ENCODE assay signal across 28 cellular contexts in genomic region chr5:146891511-146891910, GRCh38. TPM values are rescaled to one million over a fixed set of nuclear protein-coding genes. Genes with fewer than 3 reads are reported as not detected.
"Had no signal": no experiment of that assay in that cellular context is flagged by ENCODE, and none has a peak within 500 bp of the region (broad histone marks: within the 10 kb centered on the region; RNA-seq: fewer than 3 reads in every experiment).

No MANE protein-coding gene starts in this region.

- H3K4me1 Mint-ChIP-seq: activated B cell treated with CpG ODN at 0.5 μM for 24 hours had no signal

- H3K9me3 Mint-ChIP-seq: activated B cell treated with CpG ODN at 0.5 μM for 24 hours; activated CD8-positive, alpha-beta T cell treated with anti-CD3 and anti-CD28 coated beads for 36 hours; activated T-cell treated with anti-CD3 and anti-CD28 coated beads, Interleukin-2, amount 50 U/mL, for 4 hours; activated T-helper 17 cell treated with anti-CD3 and anti-CD28 coated beads, Interleukin-2, amount 50 U/mL, for 72 hours; T-helper 2 cell treated with Interferon-gamma antibody and Interleukin-4, amounts not matched to agents 5 μg/mL and 100 μg/mL, for 36 hours had no signal

- H3K36me3 Mint-ChIP-seq: activated naive CD8-positive, alpha-beta T cell had no signal

- DNase-seq: activated B cell treated with CpG ODN at 0.5 μM for 24 hours; activated CD4-positive, alpha-beta T cell treated with anti-CD3 and anti-CD28 coated beads for 48 hours; activated CD4-positive, alpha-beta T cell treated with anti-CD3 and anti-CD28 coated beads, Interleukin-2, amount 50 U/mL, for 1 hour; activated CD4-positive, alpha-beta T cell treated with anti-CD3 and anti-CD28 coated beads, Interleukin-2, amount 50 U/mL, for 48 hours; activated CD8-positive, alpha-beta memory T cell treated with anti-CD3 and anti-CD28 coated beads for 24 hours; activated CD8-positive, alpha-beta T cell treated with anti-CD3 and anti-CD28 coated beads for 36 hours; activated effector memory CD4-positive, alpha-beta T cell treated with Interleukin-2 at 50 U/mL for 16 hours; activated gamma-delta T cell treated with Interleukin-2 at 50 U/mL for 16 hours; activated naive CD4-positive, alpha-beta T cell treated with anti-CD3 and anti-CD28 coated beads, Interleukin-2, amount 50 U/mL, for 16 hours; activated naive CD4-positive, alpha-beta T cell treated with Interleukin-2 at 50 U/mL for 16 hours; activated T-cell treated with anti-CD3 and anti-CD28 coated beads, Interleukin-2, amount 50 U/mL, for 4 hours; amniotic stem cell; anterior cingulate cortex; brain microvascular endothelial cell; colonic mucosa; effector CD8-positive, alpha-beta T cell; endodermal cell; foreskin fibroblast; T-helper 1 cell; T-helper 17 cell; T1000; WERI-Rb-1 had no signal

- H3K27ac Mint-ChIP-seq: activated B cell treated with CpG ODN at 0.5 μM for 24 hours; activated CD8-positive, alpha-beta T cell treated with anti-CD3 and anti-CD28 coated beads for 36 hours; activated naive CD8-positive, alpha-beta T cell; activated T-helper 17 cell treated with anti-CD3 and anti-CD28 coated beads, Interleukin-2, amount 50 U/mL, for 72 hours; endodermal cell; T-helper 17 cell; T-helper 2 cell treated with Interferon-gamma antibody and Interleukin-4, amounts not matched to agents 5 μg/mL and 100 μg/mL, for 36 hours had no signal

- H3K27me3 Mint-ChIP-seq: activated B cell treated with CpG ODN at 0.5 μM for 24 hours; activated T-helper 17 cell treated with anti-CD3 and anti-CD28 coated beads, Interleukin-2, amount 50 U/mL, for 72 hours had no signal

- H3K4me3 Mint-ChIP-seq: activated B cell treated with CpG ODN at 0.5 μM for 24 hours; activated CD8-positive, alpha-beta T cell treated with anti-CD3 and anti-CD28 coated beads for 36 hours; activated naive CD8-positive, alpha-beta T cell; activated T-cell treated with anti-CD3 and anti-CD28 coated beads, Interleukin-2, amount 50 U/mL, for 4 hours; activated T-helper 17 cell treated with anti-CD3 and anti-CD28 coated beads, Interleukin-2, amount 50 U/mL, for 72 hours; endodermal cell; T-helper 17 cell; T-helper 2 cell treated with Interferon-gamma antibody and Interleukin-4, amounts not matched to agents 5 μg/mL and 100 μg/mL, for 36 hours had no signal

- ATAC-seq: activated CD4-positive, CD25-positive, alpha-beta regulatory T cell treated with anti-CD3 and anti-CD28 coated beads, Interleukin-2, amount 50 U/mL, for 24 hours; activated CD8-positive, alpha-beta T cell treated with anti-CD3 and anti-CD28 coated beads for 36 hours; activated T-cell treated with anti-CD3 and anti-CD28 coated beads, Interleukin-2, amount 50 U/mL, for 4 hours; activated T-helper 17 cell treated with anti-CD3 and anti-CD28 coated beads, Interleukin-2, amount 50 U/mL, for 72 hours; esophagus mucosa; T-helper 17 cell had no signal

RNA-seq across cellular contexts. Expression of gene PPP2R2B, which starts 13.0 kb away (rescaled TPM):
- total RNA-seq: activated B cell treated with CpG ODN at 0.5 μM for 24 hours, dermis microvascular lymphatic vessel endothelial cell had no signal
